ENCODE assay signal across 1 cellular context in genomic region chr9:121154782-121155181, GRCh38.
TF ChIP-seq lines count a peak whose summit lies in the region.

No MANE protein-coding gene starts in this region.

TF ChIP-seq in K562, 482 proteins besides CTCF, POLR2A, EP300 and RAD21 (continued from another document and continues in another):
- TF ChIP-seq HMGXB4 (CRISPR knock-in tag; IDR thresholded peaks at IDR 0.05) (no peak), THAP12 (CRISPR knock-in tag; IDR thresholded peaks at IDR 0.05) (no peak), JUN (IDR thresholded peaks at IDR 0.05; ENCODE audit: borderline replicate concordance, low read depth, low read length) (peak; percentile 87), JUN (CRISPR knock-in tag; IDR thresholded peaks at IDR 0.05; ENCODE audit: borderline replicate concordance) (no peak), ZNF41 (CRISPR knock-in tag; conservative IDR thresholded peaks at IDR 0.05) (no peak), HLTF (IDR thresholded peaks at IDR 0.05) (no peak), HES1 (IDR thresholded peaks at IDR 0.05; ENCODE audit: low read depth) (0 out of 2 replicates have a peak, but pooled peaks have one; percentile 28), NFE2 (IDR thresholded peaks at IDR 0.05; ENCODE audit: low read depth) (peak; percentile 95), POU5F1 (IDR thresholded peaks at IDR 0.05; ENCODE audit: borderline replicate concordance, low read depth, low read length, partially characterized antibody) (no peak), ZFPM2 (CRISPR knock-in tag; IDR thresholded peaks at IDR 0.05) (no peak), ZNF431 (CRISPR knock-in tag; IDR thresholded peaks at IDR 0.05) (no peak), ZNF24 (IDR thresholded peaks at IDR 0.05) (no peak), ZBTB43 (CRISPR knock-in tag; IDR thresholded peaks at IDR 0.05) (0 out of 2 replicates have a peak, but pooled peaks have one; percentile 41), PHF20 (IDR thresholded peaks at IDR 0.05; ENCODE audit: partially characterized antibody) (no peak), MCM7 (IDR thresholded peaks at IDR 0.05) (no peak), ZNF740 (CRISPR knock-in tag; IDR thresholded peaks at IDR 0.05) (no peak), ZNF740 (tag; IDR thresholded peaks at IDR 0.05) (no peak), ZZZ3 (IDR thresholded peaks at IDR 0.05) (no peak), ZNF253 (CRISPR knock-in tag; conservative IDR thresholded peaks at IDR 0.05) (no peak), GABPB2 (CRISPR knock-in tag; conservative IDR thresholded peaks at IDR 0.05) (no peak), ZNF655 (CRISPR knock-in tag; IDR thresholded peaks at IDR 0.05) (no peak), POLR2H (tag; IDR thresholded peaks at IDR 0.05; ENCODE audit: low read depth) (no peak), PRPF4 (IDR thresholded peaks at IDR 0.05; ENCODE audit: insufficient read depth, low read depth, low read length, poor library complexity, severe bottlenecking) (no peak), MED1 (CRISPR knock-in tag; IDR thresholded peaks at IDR 0.05; ENCODE audit: borderline replicate concordance) (no peak), MGA (IDR thresholded peaks at IDR 0.05) (no peak), FOXK2 (conservative IDR thresholded peaks at IDR 0.05 in 1 of 2, IDR thresholded peaks at IDR 0.05 in 1 of 2; ENCODE audit: low read depth in 2 of 2) (no peak), KLF16 (IDR thresholded peaks at IDR 0.05) (peak; percentile 73; the same call in 1 of the 2 replicates), YBX1 (IDR thresholded peaks at IDR 0.05) (no peak), HNRNPL (IDR thresholded peaks at IDR 0.05; ENCODE audit: low read depth, low read length) (no peak), CBX3 (IDR thresholded peaks at IDR 0.05; ENCODE audit: borderline replicate concordance in 1 of 2, low read length in 2 of 2) (peak in 1 of 2 experiments; percentile 87; a peak in 2 of 3 replicates), MITF (IDR thresholded peaks at IDR 0.05) (no peak)
- TF ChIP-seq, protein P1, sequence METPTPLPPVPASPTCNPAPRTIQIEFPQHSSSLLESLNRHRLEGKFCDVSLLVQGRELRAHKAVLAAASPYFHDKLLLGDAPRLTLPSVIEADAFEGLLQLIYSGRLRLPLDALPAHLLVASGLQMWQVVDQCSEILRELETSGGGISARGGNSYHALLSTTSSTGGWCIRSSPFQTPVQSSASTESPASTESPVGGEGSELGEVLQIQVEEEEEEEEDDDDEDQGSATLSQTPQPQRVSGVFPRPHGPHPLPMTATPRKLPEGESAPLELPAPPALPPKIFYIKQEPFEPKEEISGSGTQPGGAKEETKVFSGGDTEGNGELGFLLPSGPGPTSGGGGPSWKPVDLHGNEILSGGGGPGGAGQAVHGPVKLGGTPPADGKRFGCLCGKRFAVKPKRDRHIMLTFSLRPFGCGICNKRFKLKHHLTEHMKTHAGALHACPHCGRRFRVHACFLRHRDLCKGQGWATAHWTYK (CRISPR knock-in tag; IDR thresholded peaks at IDR 0.05) = no peak
- TF ChIP-seq, protein P2, sequence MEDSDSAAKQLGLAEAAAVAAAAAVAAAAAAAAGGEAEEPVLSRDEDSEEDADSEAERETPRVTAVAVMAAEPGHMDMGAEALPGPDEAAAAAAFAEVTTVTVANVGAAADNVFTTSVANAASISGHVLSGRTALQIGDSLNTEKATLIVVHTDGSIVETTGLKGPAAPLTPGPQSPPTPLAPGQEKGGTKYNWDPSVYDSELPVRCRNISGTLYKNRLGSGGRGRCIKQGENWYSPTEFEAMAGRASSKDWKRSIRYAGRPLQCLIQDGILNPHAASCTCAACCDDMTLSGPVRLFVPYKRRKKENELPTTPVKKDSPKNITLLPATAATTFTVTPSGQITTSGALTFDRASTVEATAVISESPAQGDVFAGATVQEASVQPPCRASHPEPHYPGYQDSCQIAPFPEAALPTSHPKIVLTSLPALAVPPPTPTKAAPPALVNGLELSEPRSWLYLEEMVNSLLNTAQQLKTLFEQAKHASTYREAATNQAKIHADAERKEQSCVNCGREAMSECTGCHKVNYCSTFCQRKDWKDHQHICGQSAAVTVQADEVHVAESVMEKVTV (CRISPR knock-in tag; IDR thresholded peaks at IDR 0.05) = no peak
